Comparison of ENCODE assay signal across 17 cellular contexts in the genomic region with DNA sequence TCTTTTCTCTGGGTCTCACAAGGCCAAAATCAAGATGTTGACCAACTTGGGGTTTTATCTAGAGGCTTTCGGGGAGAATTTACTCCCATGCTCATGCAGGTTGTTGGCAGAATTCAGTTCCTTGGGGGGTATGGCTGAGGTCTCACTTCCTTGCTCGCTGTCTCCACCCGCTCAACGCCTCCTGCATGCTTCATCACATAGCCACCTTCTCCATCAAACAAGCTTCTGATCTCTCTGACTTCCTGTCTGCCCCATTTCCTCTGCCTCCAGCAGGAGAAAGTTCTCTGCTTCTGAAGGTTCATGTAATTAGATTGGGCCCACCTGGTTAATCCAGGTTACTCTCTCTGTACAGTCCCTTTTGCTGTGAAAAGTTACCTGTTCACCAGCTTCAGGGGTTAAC.
"Had no signal": no experiment of that assay in that cellular context is flagged by ENCODE, and none has a peak within 500 bp of the region (broad histone marks: within the 10 kb centered on the region; RNA-seq: fewer than 3 reads in every experiment).

No MANE protein-coding gene starts in this region.

- H3K27me3 Mint-ChIP-seq: activated B cell treated with CpG ODN at 0.5 μM for 24 hours; activated T-helper 17 cell treated with anti-CD3 and anti-CD28 coated beads, Interleukin-2, amount 50 U/mL, for 72 hours; natural killer cell treated with Interleukin-12 subunit alpha and Interleukin-12 subunit beta and Interleukin-15 and Interleukin-18, amount 100 ng/mL, for 72 hours had no signal

- H3K36me3 ChIP-seq: esophagus squamous epithelium, SJCRH30, thoracic aorta had no signal

- H3K27ac Mint-ChIP-seq: activated B cell treated with CpG ODN at 0.5 μM for 24 hours; activated T-helper 17 cell treated with anti-CD3 and anti-CD28 coated beads, Interleukin-2, amount 50 U/mL, for 72 hours; natural killer cell treated with Interleukin-12 subunit alpha and Interleukin-12 subunit beta and Interleukin-15 and Interleukin-18, amount 100 ng/mL, for 72 hours had no signal

- H3K9me3 ChIP-seq: esophagus squamous epithelium, SJCRH30, thoracic aorta had no signal

- ATAC-seq: activated T-helper 17 cell treated with anti-CD3 and anti-CD28 coated beads, Interleukin-2, amount 50 U/mL, for 72 hours; natural killer cell treated with Interleukin-12 subunit alpha and Interleukin-12 subunit beta and Interleukin-15 and Interleukin-18, amount 100 ng/mL, for 72 hours had no signal

- H3K4me3 Mint-ChIP-seq: activated B cell treated with CpG ODN at 0.5 μM for 24 hours; activated T-helper 17 cell treated with anti-CD3 and anti-CD28 coated beads, Interleukin-2, amount 50 U/mL, for 72 hours; natural killer cell treated with Interleukin-12 subunit alpha and Interleukin-12 subunit beta and Interleukin-15 and Interleukin-18, amount 100 ng/mL, for 72 hours had no signal

- H3K4me1 Mint-ChIP-seq: activated T-helper 17 cell treated with anti-CD3 and anti-CD28 coated beads, Interleukin-2, amount 50 U/mL, for 72 hours had no signal

- H3K36me3 Mint-ChIP-seq: natural killer cell treated with Interleukin-12 subunit alpha and Interleukin-12 subunit beta and Interleukin-15 and Interleukin-18, amount 100 ng/mL, for 72 hours had no signal

- H3K27me3 ChIP-seq: esophagus squamous epithelium, SJCRH30 had no signal

- H3K27ac ChIP-seq: esophagus squamous epithelium, SJCRH30, skin epidermis, thoracic aorta had no signal

- H3K4me3 ChIP-seq: esophagus squamous epithelium, SJCRH30, skin epidermis, thoracic aorta had no signal

- DNase-seq: activated B cell treated with CpG ODN at 0.5 μM for 24 hours; aorta; cerebellar nuclear complex; effector CD8-positive, alpha-beta T cell; esophagus squamous epithelium; hippocampal formation; mesenchymal stem cell; nucleus accumbens; posterior cingulate gyrus; SJCRH30; stimulated activated CD4-positive, alpha-beta T cell treated with anti-CD3 and anti-CD28 coated beads, Interleukin-15, amount 100 ng/mL, for 24 hours; stimulated activated CD8-positive, alpha-beta memory T cell treated with anti-CD3 and anti-CD28 coated beads, Interleukin-4, amount 100 ng/mL, for 48 hours; T-helper 2 cell had no signal

- H3K9me3 Mint-ChIP-seq: activated B cell treated with CpG ODN at 0.5 μM for 24 hours; activated T-helper 17 cell treated with anti-CD3 and anti-CD28 coated beads, Interleukin-2, amount 50 U/mL, for 72 hours; natural killer cell treated with Interleukin-12 subunit alpha and Interleukin-12 subunit beta and Interleukin-15 and Interleukin-18, amount 100 ng/mL, for 72 hours had no signal
